2 cellular contexts compared by ENCODE assay signal in the genomic region with DNA sequence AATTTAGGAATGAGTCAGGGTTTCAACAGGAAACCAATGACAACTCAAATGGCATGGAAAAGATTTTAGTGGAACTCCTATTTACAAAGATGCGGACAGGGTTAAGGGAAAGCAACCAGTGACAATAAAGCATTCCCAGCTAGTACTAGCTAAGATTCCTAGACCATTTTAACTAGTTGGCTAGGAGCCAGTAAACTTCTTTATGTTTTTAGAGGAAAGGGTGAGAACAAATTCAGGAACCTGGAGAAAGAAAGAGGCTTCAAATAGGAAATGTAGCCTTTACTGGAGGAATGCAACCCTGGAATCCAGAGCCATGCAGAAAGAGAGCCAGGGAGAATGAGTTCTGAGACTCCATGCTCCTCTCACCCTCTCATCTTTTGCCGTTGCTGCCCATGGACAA.
TF ChIP-seq lines count a peak whose summit lies in the region.

No MANE protein-coding gene starts in this region.

TF ChIP-seq in GM23338, 12 proteins besides CTCF, POLR2A, EP300 and RAD21 (continues in another document):
- TF ChIP-seq STAT1 (IDR thresholded peaks at IDR 0.05; ENCODE audit: unreplicated experiment): no peak
- TF ChIP-seq JUNB (IDR thresholded peaks at IDR 0.05; ENCODE audit: unreplicated experiment): no peak
- no peak for TF ChIP-seq ZNF462 (CRISPR knock-in tag; IDR thresholded peaks at IDR 0.05)
- no peak for TF ChIP-seq ZNF331 (CRISPR knock-in tag; IDR thresholded peaks at IDR 0.05; ENCODE audit: low read depth)
- TF ChIP-seq EZH2phosphoT487 (IDR thresholded peaks at IDR 0.05; ENCODE audit: unreplicated experiment): no peak
- TF ChIP-seq POLR2AphosphoS5 (IDR thresholded peaks at IDR 0.05; ENCODE audit: low read depth): no peak
- TF ChIP-seq, protein P1, sequence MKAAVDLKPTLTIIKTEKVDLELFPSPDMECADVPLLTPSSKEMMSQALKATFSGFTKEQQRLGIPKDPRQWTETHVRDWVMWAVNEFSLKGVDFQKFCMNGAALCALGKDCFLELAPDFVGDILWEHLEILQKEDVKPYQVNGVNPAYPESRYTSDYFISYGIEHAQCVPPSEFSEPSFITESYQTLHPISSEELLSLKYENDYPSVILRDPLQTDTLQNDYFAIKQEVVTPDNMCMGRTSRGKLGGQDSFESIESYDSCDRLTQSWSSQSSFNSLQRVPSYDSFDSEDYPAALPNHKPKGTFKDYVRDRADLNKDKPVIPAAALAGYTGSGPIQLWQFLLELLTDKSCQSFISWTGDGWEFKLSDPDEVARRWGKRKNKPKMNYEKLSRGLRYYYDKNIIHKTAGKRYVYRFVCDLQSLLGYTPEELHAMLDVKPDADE (IDR thresholded peaks at IDR 0.05): no peak
- no peak for TF ChIP-seq NANOG (IDR thresholded peaks at IDR 0.05; ENCODE audit: borderline replicate concordance)
- no peak for TF ChIP-seq REST (IDR thresholded peaks at IDR 0.05; ENCODE audit: unreplicated experiment)
- TF ChIP-seq ZNF114 (CRISPR knock-in tag; IDR thresholded peaks at IDR 0.05): no peak

TF ChIP-seq in H1, 55 proteins besides CTCF, POLR2A, EP300 and RAD21:
- TF ChIP-seq RNF2 (IDR thresholded peaks at IDR 0.05; ENCODE audit: borderline replicate concordance, low read depth, low read length, missing control alignments, poor library complexity, severe bottlenecking): no peak
